ENCODE assay signal across 1 cellular context in the genomic region with DNA sequence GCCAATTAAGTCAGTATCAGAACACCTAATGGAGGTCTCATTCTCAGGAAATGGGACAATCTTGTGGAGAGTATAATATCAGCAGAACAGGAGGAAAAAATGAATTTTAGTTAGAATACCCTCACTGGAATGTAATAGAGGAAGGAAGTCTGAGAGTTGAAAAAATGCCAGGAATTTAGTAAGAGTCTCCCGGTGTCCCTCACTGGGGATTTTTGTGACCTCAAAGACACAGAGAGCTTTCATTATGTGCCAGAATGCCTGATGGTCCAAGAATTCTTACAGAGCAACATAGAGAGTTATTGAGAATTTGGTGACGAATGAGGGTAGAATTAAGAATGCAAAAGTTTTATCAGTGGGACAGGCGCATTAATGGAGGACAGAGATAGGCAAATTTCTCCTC.
TF ChIP-seq lines count a peak whose summit lies in the region.

No MANE protein-coding gene starts in this region.

TF ChIP-seq in HepG2, 621 proteins besides CTCF, POLR2A, EP300 and RAD21 (continued from another document):
- TF ChIP-seq, protein P1, sequence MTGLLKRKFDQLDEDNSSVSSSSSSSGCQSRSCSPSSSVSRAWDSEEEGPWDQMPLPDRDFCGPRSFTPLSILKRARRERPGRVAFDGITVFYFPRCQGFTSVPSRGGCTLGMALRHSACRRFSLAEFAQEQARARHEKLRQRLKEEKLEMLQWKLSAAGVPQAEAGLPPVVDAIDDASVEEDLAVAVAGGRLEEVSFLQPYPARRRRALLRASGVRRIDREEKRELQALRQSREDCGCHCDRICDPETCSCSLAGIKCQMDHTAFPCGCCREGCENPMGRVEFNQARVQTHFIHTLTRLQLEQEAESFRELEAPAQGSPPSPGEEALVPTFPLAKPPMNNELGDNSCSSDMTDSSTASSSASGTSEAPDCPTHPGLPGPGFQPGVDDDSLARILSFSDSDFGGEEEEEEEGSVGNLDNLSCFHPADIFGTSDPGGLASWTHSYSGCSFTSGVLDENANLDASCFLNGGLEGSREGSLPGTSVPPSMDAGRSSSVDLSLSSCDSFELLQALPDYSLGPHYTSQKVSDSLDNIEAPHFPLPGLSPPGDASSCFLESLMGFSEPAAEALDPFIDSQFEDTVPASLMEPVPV (CRISPR knock-in tag; IDR thresholded peaks at IDR 0.05) = no peak
- TF ChIP-seq, protein P2, sequence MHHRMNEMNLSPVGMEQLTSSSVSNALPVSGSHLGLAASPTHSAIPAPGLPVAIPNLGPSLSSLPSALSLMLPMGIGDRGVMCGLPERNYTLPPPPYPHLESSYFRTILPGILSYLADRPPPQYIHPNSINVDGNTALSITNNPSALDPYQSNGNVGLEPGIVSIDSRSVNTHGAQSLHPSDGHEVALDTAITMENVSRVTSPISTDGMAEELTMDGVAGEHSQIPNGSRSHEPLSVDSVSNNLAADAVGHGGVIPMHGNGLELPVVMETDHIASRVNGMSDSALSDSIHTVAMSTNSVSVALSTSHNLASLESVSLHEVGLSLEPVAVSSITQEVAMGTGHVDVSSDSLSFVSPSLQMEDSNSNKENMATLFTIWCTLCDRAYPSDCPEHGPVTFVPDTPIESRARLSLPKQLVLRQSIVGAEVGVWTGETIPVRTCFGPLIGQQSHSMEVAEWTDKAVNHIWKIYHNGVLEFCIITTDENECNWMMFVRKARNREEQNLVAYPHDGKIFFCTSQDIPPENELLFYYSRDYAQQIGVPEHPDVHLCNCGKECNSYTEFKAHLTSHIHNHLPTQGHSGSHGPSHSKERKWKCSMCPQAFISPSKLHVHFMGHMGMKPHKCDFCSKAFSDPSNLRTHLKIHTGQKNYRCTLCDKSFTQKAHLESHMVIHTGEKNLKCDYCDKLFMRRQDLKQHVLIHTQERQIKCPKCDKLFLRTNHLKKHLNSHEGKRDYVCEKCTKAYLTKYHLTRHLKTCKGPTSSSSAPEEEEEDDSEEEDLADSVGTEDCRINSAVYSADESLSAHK (CRISPR knock-in tag; IDR thresholded peaks at IDR 0.05; ENCODE audit: borderline replicate concordance) = no peak
- TF ChIP-seq MEIS2 (CRISPR knock-in tag; IDR thresholded peaks at IDR 0.05) (no peak), ZFP41 (CRISPR knock-in tag; IDR thresholded peaks at IDR 0.05; ENCODE audit: borderline replicate concordance) (no peak), ATRX (CRISPR knock-in tag; IDR thresholded peaks at IDR 0.05; ENCODE audit: borderline replicate concordance) (no peak), ZFP36L2 (CRISPR knock-in tag; IDR thresholded peaks at IDR 0.05) (no peak), TBX2 (CRISPR knock-in tag; IDR thresholded peaks at IDR 0.05; ENCODE audit: borderline replicate concordance) (no peak), ZKSCAN8 (CRISPR knock-in tag; IDR thresholded peaks at IDR 0.05; ENCODE audit: borderline replicate concordance) (no peak)
- TF ChIP-seq, protein P3, sequence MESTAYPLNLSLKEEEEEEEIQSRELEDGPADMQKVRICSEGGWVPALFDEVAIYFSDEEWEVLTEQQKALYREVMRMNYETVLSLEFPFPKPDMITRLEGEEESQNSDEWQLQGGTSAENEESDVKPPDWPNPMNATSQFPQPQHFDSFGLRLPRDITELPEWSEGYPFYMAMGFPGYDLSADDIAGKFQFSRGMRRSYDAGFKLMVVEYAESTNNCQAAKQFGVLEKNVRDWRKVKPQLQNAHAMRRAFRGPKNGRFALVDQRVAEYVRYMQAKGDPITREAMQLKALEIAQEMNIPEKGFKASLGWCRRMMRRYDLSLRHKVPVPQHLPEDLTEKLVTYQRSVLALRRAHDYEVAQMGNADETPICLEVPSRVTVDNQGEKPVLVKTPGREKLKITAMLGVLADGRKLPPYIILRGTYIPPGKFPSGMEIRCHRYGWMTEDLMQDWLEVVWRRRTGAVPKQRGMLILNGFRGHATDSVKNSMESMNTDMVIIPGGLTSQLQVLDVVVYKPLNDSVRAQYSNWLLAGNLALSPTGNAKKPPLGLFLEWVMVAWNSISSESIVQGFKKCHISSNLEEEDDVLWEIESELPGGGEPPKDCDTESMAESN (CRISPR knock-in tag; conservative IDR thresholded peaks at IDR 0.05) = no peak
- TF ChIP-seq, protein P4, sequence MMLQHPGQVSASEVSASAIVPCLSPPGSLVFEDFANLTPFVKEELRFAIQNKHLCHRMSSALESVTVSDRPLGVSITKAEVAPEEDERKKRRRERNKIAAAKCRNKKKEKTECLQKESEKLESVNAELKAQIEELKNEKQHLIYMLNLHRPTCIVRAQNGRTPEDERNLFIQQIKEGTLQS (CRISPR knock-in tag; IDR thresholded peaks at IDR 0.05) = no peak
- TF ChIP-seq, protein P5, sequence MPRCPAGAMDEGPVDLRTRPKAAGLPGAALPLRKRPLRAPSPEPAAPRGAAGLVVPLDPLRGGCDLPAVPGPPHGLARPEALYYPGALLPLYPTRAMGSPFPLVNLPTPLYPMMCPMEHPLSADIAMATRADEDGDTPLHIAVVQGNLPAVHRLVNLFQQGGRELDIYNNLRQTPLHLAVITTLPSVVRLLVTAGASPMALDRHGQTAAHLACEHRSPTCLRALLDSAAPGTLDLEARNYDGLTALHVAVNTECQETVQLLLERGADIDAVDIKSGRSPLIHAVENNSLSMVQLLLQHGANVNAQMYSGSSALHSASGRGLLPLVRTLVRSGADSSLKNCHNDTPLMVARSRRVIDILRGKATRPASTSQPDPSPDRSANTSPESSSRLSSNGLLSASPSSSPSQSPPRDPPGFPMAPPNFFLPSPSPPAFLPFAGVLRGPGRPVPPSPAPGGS (CRISPR knock-in tag; IDR thresholded peaks at IDR 0.05) = no peak
